8 cellular contexts compared by ENCODE assay signal in the genomic region with DNA sequence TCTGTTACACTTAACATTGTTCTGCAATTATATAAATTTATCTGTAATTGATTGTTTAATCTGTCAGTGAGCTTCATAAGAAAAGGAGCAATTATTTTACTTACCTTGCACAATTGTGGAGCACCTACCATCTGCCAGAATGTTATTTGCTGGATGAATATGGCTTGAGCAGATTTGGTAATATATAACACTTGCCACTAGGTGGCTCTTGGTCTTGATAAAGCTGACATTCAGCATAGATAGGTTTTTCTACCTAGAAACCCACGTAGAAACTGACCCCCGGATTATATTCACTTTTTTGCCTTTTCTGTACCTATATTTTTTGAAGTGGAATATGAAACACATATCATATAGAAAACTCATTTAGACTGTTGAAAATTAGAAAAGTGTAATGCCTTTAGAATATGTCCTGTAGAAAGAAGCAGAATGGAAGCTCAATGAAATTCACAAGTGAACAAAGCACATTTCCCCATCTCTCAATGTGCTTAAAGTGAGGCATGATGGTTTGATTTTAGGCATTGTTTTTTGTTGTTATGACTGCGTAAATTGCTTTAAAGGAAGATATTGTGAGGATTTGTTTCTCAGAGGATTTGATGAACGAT. TPM values are rescaled to one million over a fixed set of nuclear protein-coding genes. Genes with fewer than 3 reads are reported as not detected.
DNase-seq lines count a peak whose midpoint lies in the region; ATAC-seq and TF ChIP-seq lines count a peak whose summit lies in the region.

No MANE protein-coding gene starts in this region.

- in situ Hi-C loops in brain microvascular endothelial cell (cut with HindIII; ENCODE audit: low pct_ligation_motif_present, low sequenced_read_pairs) = no loop called here

- no peak overlapping the region for H3K27ac Mint-ChIP-seq in Caco-2 (ENCODE audit: unreplicated experiment)
- H3K27ac Mint-ChIP-seq in activated CD4-positive, alpha-beta memory T cell treated with anti-CD3 and anti-CD28 coated beads, Interleukin-2, amount 10 ng/mL, durations not matched to agents 7 days and 5 days = no peak overlapping the region

- CTCF ChIA-PET in Caco-2 (lab: Charles Lee) = interaction anchor here (0.5 to 2.4 kb wide), 9 partner anchors 17 to 411 kb away, joined by 3 to 14 read pairs (median 3); no protein-coding TSS in a partner anchor
- CTCF ChIA-PET in activated CD4-positive, alpha-beta memory T cell treated with anti-CD3 and anti-CD28 coated beads, Interleukin-2, amount 10 ng/mL, durations not matched to agents 7 days and 5 days (lab: Charles Lee) = interaction anchor here (0.5 to 9.8 kb wide), 36 partner anchors 11 to 844 kb away, joined by 3 to 224 read pairs (median 4); no protein-coding TSS in a partner anchor

- H3K36me3 Mint-ChIP-seq in Caco-2 (ENCODE audit: insufficient read depth, unreplicated experiment) = no peaks in the 10 kb centered on the region
- no peaks in the 10 kb centered on the region for H3K36me3 Mint-ChIP-seq in activated CD4-positive, alpha-beta memory T cell treated with anti-CD3 and anti-CD28 coated beads, Interleukin-2, amount 10 ng/mL, durations not matched to agents 7 days and 5 days (ENCODE audit: low read depth)

- no peaks in the 10 kb centered on the region for H3K27me3 Mint-ChIP-seq in Caco-2 (ENCODE audit: insufficient read depth, unreplicated experiment)
- no peaks in the 10 kb centered on the region for H3K27me3 Mint-ChIP-seq in activated CD4-positive, alpha-beta memory T cell treated with anti-CD3 and anti-CD28 coated beads, Interleukin-2, amount 10 ng/mL, durations not matched to agents 7 days and 5 days

- H3K36me3 ChIP-seq in Caco-2 (ENCODE audit: control insufficient read depth, insufficient read depth, low read length) (no peaks in the 10 kb centered on the region), brain microvascular endothelial cell (replicated peaks) (no peaks in the 10 kb centered on the region)

- TF ChIP-seq CTCF in Caco-2 (IDR thresholded peaks at IDR 0.05; ENCODE audit: insufficient read depth in 1 of 2, low read depth in 1 of 2, low read length in 1 of 2, severe bottlenecking in 1 of 2, unreplicated experiment in 1 of 2) (peak; percentile 60), brain microvascular endothelial cell (IDR thresholded peaks at IDR 0.05; ENCODE audit: low read depth, low read length, missing control alignments) (peak; percentile 63)

- H3K27me3 ChIP-seq in Caco-2 (replicated peaks; ENCODE audit: control insufficient read depth, insufficient read depth, low read length) (no peaks in the 10 kb centered on the region), brain microvascular endothelial cell (replicated peaks) (no peaks in the 10 kb centered on the region)

- no peak overlapping the region for H3K4me3 Mint-ChIP-seq in Caco-2 (ENCODE audit: unreplicated experiment)
- no peak overlapping the region for H3K4me3 Mint-ChIP-seq in activated CD4-positive, alpha-beta memory T cell treated with anti-CD3 and anti-CD28 coated beads, Interleukin-2, amount 10 ng/mL, durations not matched to agents 7 days and 5 days

- ATAC-seq in GM19043 (IDR thresholded peaks at IDR 0.05; ENCODE audit: low read depth, unreplicated experiment) (peak; percentile 79), HG03558 (IDR thresholded peaks at IDR 0.05; ENCODE audit: extremely low read depth, unreplicated experiment) (peak; percentile 51)

- H3K9me3 Mint-ChIP-seq in Caco-2 (ENCODE audit: unreplicated experiment) = no peaks in the 10 kb centered on the region
- H3K9me3 Mint-ChIP-seq in activated CD4-positive, alpha-beta memory T cell treated with anti-CD3 and anti-CD28 coated beads, Interleukin-2, amount 10 ng/mL, durations not matched to agents 7 days and 5 days = no peaks in the 10 kb centered on the region

- DNase-seq in Caco-2 (peak in 1 of 2 experiments; percentile 47), NCI-H69 (lab: John Stamatoyannopoulos, UW) (peak; percentile 80), brain microvascular endothelial cell (peak; percentile 69), iPS-NIHi7 (ENCODE audit: extremely low spot score) (peak; percentile 26), stromal cell of bone marrow (ENCODE audit: low read depth) (peak; percentile 36)
- DNase-seq in activated CD4-positive, alpha-beta memory T cell treated with anti-CD3 and anti-CD28 coated beads, Interleukin-2, amount 10 ng/mL, durations not matched to agents 7 days and 5 days = no peak

- H3K4me1 ChIP-seq in Caco-2 = no peaks in the 10 kb centered on the region

- no peak overlapping the region for H3K27ac ChIP-seq in brain microvascular endothelial cell

- H3K4me3 ChIP-seq in Caco-2 (ENCODE audit: low read depth, low read length) (no peak overlapping the region), brain microvascular endothelial cell (ENCODE audit: low read depth, low read length) (no peak overlapping the region)

- H3K9me3 ChIP-seq in Caco-2 = no peaks in the 10 kb centered on the region

- no TSS peak for BruUV-seq in Caco-2 (replicated peaks; lab: Mats Ljungman, UMichigan)

- H3K4me1 Mint-ChIP-seq in Caco-2 (ENCODE audit: low read depth, unreplicated experiment) = peaks cover 1% of the 10 kb centered on the region
- peaks cover 56% of the 10 kb centered on the region for H3K4me1 Mint-ChIP-seq in activated CD4-positive, alpha-beta memory T cell treated with anti-CD3 and anti-CD28 coated beads, Interleukin-2, amount 10 ng/mL, durations not matched to agents 7 days and 5 days

- intact Hi-C loops in Caco-2 (cut with micrococcal nuclease; ENCODE audit: unreplicated experiment) = loop anchor here (1.0 to 5.0 kb wide), 3 partner anchors 42 to 392 kb away; no protein-coding TSS in a partner anchor

- POLR2A ChIA-PET in Caco-2 (lab: Charles Lee) = no interaction called here
- POLR2A ChIA-PET in activated CD4-positive, alpha-beta memory T cell treated with anti-CD3 and anti-CD28 coated beads, Interleukin-2, amount 10 ng/mL, durations not matched to agents 7 days and 5 days (lab: Charles Lee) = interaction anchor here (0.9 to 1.5 kb wide), 7 partner anchors 10 to 530 kb away, joined by 3 to 5 read pairs (median 3); no protein-coding TSS in a partner anchor

RNA-seq across cellular contexts. Expression of gene RBPJ, which starts 9.5 kb away (rescaled TPM):
- 35.8 and 38.8 TPM in 2 replicates for total RNA-seq in Caco-2 (2022)
- total RNA-seq in activated CD4-positive, alpha-beta memory T cell treated with anti-CD3 and anti-CD28 coated beads, Interleukin-2, amount 10 ng/mL, durations not matched to agents 7 days and 5 days = 100 to 1,000 TPM; 137 to 144 TPM
